ENCODE assay signal across 8 cellular contexts in genomic region chr4:23700197-23700596, GRCh38.
"Had no signal": no experiment of that assay in that cellular context is flagged by ENCODE, and none has a peak within 500 bp of the region (broad histone marks: within the 10 kb centered on the region; RNA-seq: fewer than 3 reads in every experiment).

No MANE protein-coding gene starts in this region.

- H3K27ac Mint-ChIP-seq: H9 had no signal

- H3K9me3 ChIP-seq: HAP-1 had no signal

- H3K4me1 ChIP-seq: HAP-1 had no signal

- H3K4me3 Mint-ChIP-seq: H9 had no signal

- H2AFZ ChIP-seq: GM23248 had no signal

- H3K9ac ChIP-seq: GM23248 had no signal

- DNase-seq: GM23248, GOT3, H7, H9, HCEC 1CT had no signal

- H3K9me3 Mint-ChIP-seq: H9 had no signal

- FAIRE-seq: H54 had no signal

- H3K4me3 ChIP-seq: GM23248, HAP-1 had no signal

- H3K36me3 ChIP-seq: HAP-1 had no signal

- H3K27ac ChIP-seq: GM23248 had no signal

- ATAC-seq: HCT116 had no signal
